In the genomic region with DNA sequence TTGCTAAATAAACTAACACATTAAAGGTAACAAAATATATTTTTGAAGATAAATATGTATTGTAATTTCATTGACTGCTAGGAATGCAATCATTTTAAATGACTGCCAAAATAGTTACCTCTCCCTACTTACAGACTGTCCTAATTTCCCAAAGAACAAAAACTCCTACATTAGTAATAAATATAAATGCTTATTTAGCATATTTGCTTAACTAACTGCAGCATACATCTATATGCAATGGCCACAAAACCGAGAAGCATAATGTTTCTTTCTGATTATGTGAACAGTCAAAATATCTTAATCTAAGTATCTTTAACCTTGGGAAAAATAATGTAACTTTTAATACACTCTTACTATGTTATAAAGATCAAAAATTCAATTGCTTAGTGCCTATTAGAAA, we compare ENCODE assay signal across 11 cellular contexts.
"Had no signal": no experiment of that assay in that cellular context is flagged by ENCODE, and none has a peak within 500 bp of the region (broad histone marks: within the 10 kb centered on the region; RNA-seq: fewer than 3 reads in every experiment).

No MANE protein-coding gene starts in this region.

- H3K36me3 ChIP-seq: HAP-1 had no signal

- FAIRE-seq: H1, H54 had no signal

- H3K4me1 ChIP-seq: HAP-1 had no signal

- ATAC-seq: GM23338, HCT116 had no signal

- H3K4me2 ChIP-seq: GM23338 had no signal

- H3K4me3 ChIP-seq: GM23248, GM23338, HAP-1 had no signal

- H3K27ac ChIP-seq: GM23248 had no signal

- H3K9me3 ChIP-seq: HAP-1 had no signal

- H3K9ac ChIP-seq: GM23248 had no signal

- H2AFZ ChIP-seq: GM23248, GM23338 had no signal

- DNase-seq: GM23248, GOT3, H7, H9, HCEC 1CT, HFFc6 had no signal
